In the genomic region with DNA sequence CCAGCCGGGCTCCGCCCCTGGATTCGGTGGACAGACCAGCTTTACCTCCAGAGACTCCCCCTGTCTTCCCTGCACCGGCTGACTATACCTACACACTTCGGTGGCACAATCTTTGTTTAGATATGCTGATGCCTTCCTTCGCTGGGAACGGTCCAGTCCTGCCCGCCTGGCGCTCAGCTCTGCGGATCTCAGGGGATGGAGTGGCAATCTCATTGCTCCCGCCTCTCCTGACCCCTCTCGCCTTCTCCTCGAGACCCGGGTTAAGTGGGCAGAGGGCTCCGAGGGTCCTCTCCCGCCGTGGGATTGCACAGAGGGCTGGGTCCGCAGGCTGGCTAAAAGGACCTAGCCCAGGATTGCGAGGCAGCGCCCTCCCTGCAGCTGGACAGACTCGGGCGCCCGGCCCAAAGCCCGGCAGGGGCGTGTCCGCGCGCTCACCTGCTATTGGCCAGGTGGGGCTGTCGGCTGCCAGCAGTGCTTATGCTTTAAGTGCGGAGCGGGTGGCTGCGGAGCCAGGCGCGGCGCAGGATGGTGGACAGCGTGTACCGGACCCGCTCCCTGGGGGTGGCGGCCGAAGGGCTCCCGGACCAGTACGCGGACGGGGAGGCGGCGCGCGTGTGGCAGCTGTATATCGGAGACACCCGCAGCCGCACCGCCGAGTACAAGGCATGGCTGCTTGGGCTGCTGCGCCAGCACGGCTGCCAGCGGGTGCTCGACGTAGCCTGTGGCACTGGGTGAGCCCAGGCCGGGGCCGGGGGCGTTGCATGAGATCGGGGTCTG, we compare ENCODE assay signal across 8 cellular contexts.
DNase-seq lines count a peak whose midpoint lies in the region; ATAC-seq and TF ChIP-seq lines count a peak whose summit lies in the region.

A gene (plus strand): TSS at position 512 of the 777 bp plus-strand sequence. CDS start 14 bp downstream, at position 526.

- peak; percentile 47 for DNase-seq in DMS79 (lab: John Stamatoyannopoulos, UW)
- peak; percentile 32 for DNase-seq in NCI-H2171 (lab: John Stamatoyannopoulos, UW)
- peak; percentile 27 for DNase-seq in activated T-helper 1 cell treated with Interleukin-2 at 50 U/mL for 16 hours (ENCODE audit: low read depth)
- no peak for DNase-seq in fibroblast of pulmonary artery (ENCODE audit: low read depth)
- peak; percentile 74 for DNase-seq in nephron progenitor cell
- no peak for DNase-seq in NCI-H446 (lab: John Stamatoyannopoulos, UW)

- peaks cover 62% of the 10 kb centered on the region for H3K27me3 Mint-ChIP-seq in nephron progenitor cell (ENCODE audit: low read depth, poor library complexity)

- peaks cover 19% of the 10 kb centered on the region for H3K36me3 Mint-ChIP-seq in nephron progenitor cell (ENCODE audit: low read depth)

- peak within 1 kb of the TSS; percentile 44 for H3K4me3 ChIP-seq in fibroblast of pulmonary artery (replicated peaks; ENCODE audit: low read depth, low read length)

- H3K9me3 Mint-ChIP-seq in nephron progenitor cell, result peaks cover 3% of the 10 kb centered on the region

- peak within 1 kb of the TSS; percentile 82 for H3K4me3 Mint-ChIP-seq in nephron progenitor cell

- H3K27ac Mint-ChIP-seq in nephron progenitor cell, result no peak within 1 kb of the TSS

- ATAC-seq in HG03457 (IDR thresholded peaks at IDR 0.05; ENCODE audit: unreplicated experiment), result no peak
- ATAC-seq in HG02938 (IDR thresholded peaks at IDR 0.05; ENCODE audit: unreplicated experiment), result no peak

- TF ChIP-seq CTCF in fibroblast of pulmonary artery (IDR thresholded peaks at IDR 0.05; ENCODE audit: low read length, missing control alignments), result no peak
- TF ChIP-seq CTCF in nephron progenitor cell (IDR thresholded peaks at IDR 0.05), result no peak

- peaks cover 6% of the 10 kb centered on the region for H3K4me1 Mint-ChIP-seq in nephron progenitor cell

Comparison
In these comparisons a context has a peak if more than half of its experiments do, and no peak if none do; other contexts are left out.
1. DNase-seq: peak in DMS79 (single experiment), NCI-H2171 (single experiment), activated T-helper 1 cell treated with Interleukin-2 at 50 U/mL for 16 hours (single experiment) and nephron progenitor cell (single experiment); none in fibroblast of pulmonary artery (single experiment) and NCI-H446 (0 of 2).